ENCODE assay signal across 1 cellular context in genomic region chr9:15552641-15553527, GRCh38.
A peak's percentile ranks its signal among the peaks of the same experiment; 100 is the strongest.
TF ChIP-seq lines count a peak whose summit lies in the region.

Gene CCDC171, plus strand, starts transcription at chr9:15553043. Its CDS starts 11,046 bp downstream, at chr9:15564089.

TF ChIP-seq in WTC11, 78 proteins besides CTCF, POLR2A, EP300 and RAD21 (continued from another document and continues in another):
- TF ChIP-seq, protein P1, sequence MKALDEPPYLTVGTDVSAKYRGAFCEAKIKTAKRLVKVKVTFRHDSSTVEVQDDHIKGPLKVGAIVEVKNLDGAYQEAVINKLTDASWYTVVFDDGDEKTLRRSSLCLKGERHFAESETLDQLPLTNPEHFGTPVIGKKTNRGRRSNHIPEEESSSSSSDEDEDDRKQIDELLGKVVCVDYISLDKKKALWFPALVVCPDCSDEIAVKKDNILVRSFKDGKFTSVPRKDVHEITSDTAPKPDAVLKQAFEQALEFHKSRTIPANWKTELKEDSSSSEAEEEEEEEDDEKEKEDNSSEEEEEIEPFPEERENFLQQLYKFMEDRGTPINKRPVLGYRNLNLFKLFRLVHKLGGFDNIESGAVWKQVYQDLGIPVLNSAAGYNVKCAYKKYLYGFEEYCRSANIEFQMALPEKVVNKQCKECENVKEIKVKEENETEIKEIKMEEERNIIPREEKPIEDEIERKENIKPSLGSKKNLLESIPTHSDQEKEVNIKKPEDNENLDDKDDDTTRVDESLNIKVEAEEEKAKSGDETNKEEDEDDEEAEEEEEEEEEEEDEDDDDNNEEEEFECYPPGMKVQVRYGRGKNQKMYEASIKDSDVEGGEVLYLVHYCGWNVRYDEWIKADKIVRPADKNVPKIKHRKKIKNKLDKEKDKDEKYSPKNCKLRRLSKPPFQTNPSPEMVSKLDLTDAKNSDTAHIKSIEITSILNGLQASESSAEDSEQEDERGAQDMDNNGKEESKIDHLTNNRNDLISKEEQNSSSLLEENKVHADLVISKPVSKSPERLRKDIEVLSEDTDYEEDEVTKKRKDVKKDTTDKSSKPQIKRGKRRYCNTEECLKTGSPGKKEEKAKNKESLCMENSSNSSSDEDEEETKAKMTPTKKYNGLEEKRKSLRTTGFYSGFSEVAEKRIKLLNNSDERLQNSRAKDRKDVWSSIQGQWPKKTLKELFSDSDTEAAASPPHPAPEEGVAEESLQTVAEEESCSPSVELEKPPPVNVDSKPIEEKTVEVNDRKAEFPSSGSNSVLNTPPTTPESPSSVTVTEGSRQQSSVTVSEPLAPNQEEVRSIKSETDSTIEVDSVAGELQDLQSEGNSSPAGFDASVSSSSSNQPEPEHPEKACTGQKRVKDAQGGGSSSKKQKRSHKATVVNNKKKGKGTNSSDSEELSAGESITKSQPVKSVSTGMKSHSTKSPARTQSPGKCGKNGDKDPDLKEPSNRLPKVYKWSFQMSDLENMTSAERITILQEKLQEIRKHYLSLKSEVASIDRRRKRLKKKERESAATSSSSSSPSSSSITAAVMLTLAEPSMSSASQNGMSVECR (CRISPR knock-in tag; IDR thresholded peaks at IDR 0.05; ENCODE audit: borderline replicate concordance), result no peak
- TF ChIP-seq ZNF281 (CRISPR knock-in tag; IDR thresholded peaks at IDR 0.05) (no peak), SMAD4 (CRISPR knock-in tag; IDR thresholded peaks at IDR 0.05) (no peak), USF1 (CRISPR knock-in tag; IDR thresholded peaks at IDR 0.05) (0 out of 2 replicates have a peak, but pooled peaks have one; percentile 13), OVOL2 (CRISPR knock-in tag; IDR thresholded peaks at IDR 0.05; ENCODE audit: borderline replicate concordance) (no peak), STAT6 (CRISPR knock-in tag; conservative IDR thresholded peaks at IDR 0.05; ENCODE audit: low read depth) (no peak), ATF1 (CRISPR knock-in tag; IDR thresholded peaks at IDR 0.05) (no peak), ZNF232 (CRISPR knock-in tag; IDR thresholded peaks at IDR 0.05) (0 out of 2 replicates have a peak, but pooled peaks have one; percentile 55), GTF2I (CRISPR knock-in tag; conservative IDR thresholded peaks at IDR 0.05) (0 out of 2 replicates have a peak, but pooled peaks have one; percentile 35), NFATC4 (CRISPR knock-in tag; IDR thresholded peaks at IDR 0.05) (no peak), ATF6 (CRISPR knock-in tag; IDR thresholded peaks at IDR 0.05) (no peak), TEAD1 (CRISPR knock-in tag; IDR thresholded peaks at IDR 0.05) (peak; percentile 58; the same call in 1 of the 2 replicates), NR1H2 (CRISPR knock-in tag; IDR thresholded peaks at IDR 0.05) (no peak; the same call in 1 of the 2 replicates), ATF2 (CRISPR knock-in tag; IDR thresholded peaks at IDR 0.05; ENCODE audit: borderline replicate concordance, low read depth) (no peak), SP1 (CRISPR knock-in tag; conservative IDR thresholded peaks at IDR 0.05) (peak; percentile 44; the same call in 1 of the 2 replicates), AFF4 (CRISPR knock-in tag; IDR thresholded peaks at IDR 0.05; ENCODE audit: borderline replicate concordance) (no peak), ZSCAN18 (CRISPR knock-in tag; IDR thresholded peaks at IDR 0.05) (no peak)
- TF ChIP-seq, protein P2, sequence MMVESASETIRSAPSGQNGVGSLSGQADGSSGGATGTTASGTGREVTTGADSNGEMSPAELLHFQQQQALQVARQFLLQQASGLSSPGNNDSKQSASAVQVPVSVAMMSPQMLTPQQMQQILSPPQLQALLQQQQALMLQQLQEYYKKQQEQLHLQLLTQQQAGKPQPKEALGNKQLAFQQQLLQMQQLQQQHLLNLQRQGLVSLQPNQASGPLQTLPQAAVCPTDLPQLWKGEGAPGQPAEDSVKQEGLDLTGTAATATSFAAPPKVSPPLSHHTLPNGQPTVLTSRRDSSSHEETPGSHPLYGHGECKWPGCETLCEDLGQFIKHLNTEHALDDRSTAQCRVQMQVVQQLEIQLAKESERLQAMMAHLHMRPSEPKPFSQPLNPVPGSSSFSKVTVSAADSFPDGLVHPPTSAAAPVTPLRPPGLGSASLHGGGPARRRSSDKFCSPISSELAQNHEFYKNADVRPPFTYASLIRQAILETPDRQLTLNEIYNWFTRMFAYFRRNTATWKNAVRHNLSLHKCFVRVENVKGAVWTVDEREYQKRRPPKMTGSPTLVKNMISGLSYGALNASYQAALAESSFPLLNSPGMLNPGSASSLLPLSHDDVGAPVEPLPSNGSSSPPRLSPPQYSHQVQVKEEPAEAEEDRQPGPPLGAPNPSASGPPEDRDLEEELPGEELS (CRISPR knock-in tag; IDR thresholded peaks at IDR 0.05), result 0 out of 2 replicates have a peak, but pooled peaks have one; percentile 30
- TF ChIP-seq, protein P3, sequence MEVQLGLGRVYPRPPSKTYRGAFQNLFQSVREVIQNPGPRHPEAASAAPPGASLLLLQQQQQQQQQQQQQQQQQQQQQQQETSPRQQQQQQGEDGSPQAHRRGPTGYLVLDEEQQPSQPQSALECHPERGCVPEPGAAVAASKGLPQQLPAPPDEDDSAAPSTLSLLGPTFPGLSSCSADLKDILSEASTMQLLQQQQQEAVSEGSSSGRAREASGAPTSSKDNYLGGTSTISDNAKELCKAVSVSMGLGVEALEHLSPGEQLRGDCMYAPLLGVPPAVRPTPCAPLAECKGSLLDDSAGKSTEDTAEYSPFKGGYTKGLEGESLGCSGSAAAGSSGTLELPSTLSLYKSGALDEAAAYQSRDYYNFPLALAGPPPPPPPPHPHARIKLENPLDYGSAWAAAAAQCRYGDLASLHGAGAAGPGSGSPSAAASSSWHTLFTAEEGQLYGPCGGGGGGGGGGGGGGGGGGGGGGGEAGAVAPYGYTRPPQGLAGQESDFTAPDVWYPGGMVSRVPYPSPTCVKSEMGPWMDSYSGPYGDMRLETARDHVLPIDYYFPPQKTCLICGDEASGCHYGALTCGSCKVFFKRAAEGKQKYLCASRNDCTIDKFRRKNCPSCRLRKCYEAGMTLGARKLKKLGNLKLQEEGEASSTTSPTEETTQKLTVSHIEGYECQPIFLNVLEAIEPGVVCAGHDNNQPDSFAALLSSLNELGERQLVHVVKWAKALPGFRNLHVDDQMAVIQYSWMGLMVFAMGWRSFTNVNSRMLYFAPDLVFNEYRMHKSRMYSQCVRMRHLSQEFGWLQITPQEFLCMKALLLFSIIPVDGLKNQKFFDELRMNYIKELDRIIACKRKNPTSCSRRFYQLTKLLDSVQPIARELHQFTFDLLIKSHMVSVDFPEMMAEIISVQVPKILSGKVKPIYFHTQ (CRISPR knock-in tag; IDR thresholded peaks at IDR 0.05), result no peak
- TF ChIP-seq, protein P4, sequence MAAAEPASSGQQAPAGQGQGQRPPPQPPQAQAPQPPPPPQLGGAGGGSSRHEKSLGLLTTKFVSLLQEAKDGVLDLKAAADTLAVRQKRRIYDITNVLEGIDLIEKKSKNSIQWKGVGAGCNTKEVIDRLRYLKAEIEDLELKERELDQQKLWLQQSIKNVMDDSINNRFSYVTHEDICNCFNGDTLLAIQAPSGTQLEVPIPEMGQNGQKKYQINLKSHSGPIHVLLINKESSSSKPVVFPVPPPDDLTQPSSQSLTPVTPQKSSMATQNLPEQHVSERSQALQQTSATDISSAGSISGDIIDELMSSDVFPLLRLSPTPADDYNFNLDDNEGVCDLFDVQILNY (CRISPR knock-in tag; IDR thresholded peaks at IDR 0.05), result peak; percentile 89
